ENCODE assay signal across 8 cellular contexts in the genomic region with DNA sequence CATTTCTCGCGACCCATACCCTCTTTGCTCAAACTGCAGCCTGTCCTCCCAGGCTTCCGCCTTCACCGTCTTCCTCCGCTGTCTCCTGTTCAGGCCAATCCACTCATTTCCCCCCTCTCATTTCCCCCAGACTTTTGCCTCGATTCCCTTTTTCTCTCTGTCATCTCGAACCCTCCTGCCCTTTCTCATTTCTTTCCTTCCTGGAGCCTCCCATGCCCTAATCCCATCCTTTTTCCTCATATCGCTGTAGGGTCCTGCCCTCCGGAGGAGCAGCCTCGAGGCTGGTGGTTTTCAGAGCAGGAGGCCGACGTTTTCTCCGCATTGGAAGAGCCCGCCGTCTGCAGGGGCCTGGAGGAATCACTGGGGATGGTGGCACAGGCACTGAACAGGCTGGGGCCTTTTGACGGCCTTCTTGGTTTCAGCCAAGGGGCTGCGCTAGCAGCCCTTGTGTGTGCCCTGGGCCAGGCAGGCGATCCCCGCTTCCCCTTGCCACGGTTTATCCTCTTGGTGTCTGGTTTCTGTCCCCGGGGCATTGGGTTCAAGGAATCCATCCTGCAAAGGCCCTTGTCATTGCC. TPM values are rescaled to one million over a fixed set of nuclear protein-coding genes. Genes with fewer than 3 reads are reported as not detected.
A peak's percentile ranks its signal among the peaks of the same experiment; 100 is the strongest.
DNase-seq lines count a peak whose midpoint lies in the region; ATAC-seq and TF ChIP-seq lines count a peak whose summit lies in the region.

No MANE protein-coding gene starts in this region.

- no peak for ATAC-seq in naive thymus-derived CD8-positive, alpha-beta T cell

- H3K27ac Mint-ChIP-seq in endothelial cell (ENCODE audit: unreplicated experiment), result peak overlapping the region; percentile 98
- peak overlapping the region; percentile 86 to 97 (median 94) for H3K27ac Mint-ChIP-seq in naive thymus-derived CD8-positive, alpha-beta T cell

- DNase-seq in NCI-H345 (lab: John Stamatoyannopoulos, UW), result peak; percentile 16
- no peak for DNase-seq in NCI-H345 treated with DMSO at 0.1 percent for 48 hours (lab: John Stamatoyannopoulos, UW; ENCODE audit: unreplicated experiment)
- peak; percentile 49 to 61 for DNase-seq in SHP77 (lab: John Stamatoyannopoulos, UW)
- DNase-seq in endothelial cell (ENCODE audit: low spot score), result peak; percentile 40
- no peak for DNase-seq in naive thymus-derived CD8-positive, alpha-beta T cell
- no peak for DNase-seq in C1 segment of cervical spinal cord (lab: John Stamatoyannopoulos, UW)
- no peak for DNase-seq in KG1 (lab: John Stamatoyannopoulos, UW)
- DNase-seq in activated CD8-positive, alpha-beta memory T cell treated with anti-CD3 and anti-CD28 coated beads, Interleukin-2, amount 50 U/mL, for 4 hours, result no peak

- H3K27me3 Mint-ChIP-seq in endothelial cell (ENCODE audit: unreplicated experiment), result peaks cover 11% of the 10 kb centered on the region
- no peaks in the 10 kb centered on the region for H3K27me3 Mint-ChIP-seq in naive thymus-derived CD8-positive, alpha-beta T cell

- no peaks in the 10 kb centered on the region for H3K9me3 Mint-ChIP-seq in endothelial cell (ENCODE audit: unreplicated experiment)
- H3K9me3 Mint-ChIP-seq in naive thymus-derived CD8-positive, alpha-beta T cell, result no peaks in the 10 kb centered on the region

- H3K36me3 Mint-ChIP-seq in endothelial cell (ENCODE audit: low read depth, unreplicated experiment), result peaks cover 22% of the 10 kb centered on the region
- peaks cover 0 to 41% (median 3%) of the 10 kb centered on the region in 3 donors for H3K36me3 Mint-ChIP-seq in naive thymus-derived CD8-positive, alpha-beta T cell

- POLR2A ChIA-PET in naive thymus-derived CD8-positive, alpha-beta T cell (lab: Charles Lee), result interaction anchor here (0.6 to 2.3 kb wide), 5 partner anchors 9 to 160 kb away, joined by 3 to 6 read pairs (median 4); partner anchors contain the start of gene RTN4RL1

- TF ChIP-seq CTCF in endothelial cell (IDR thresholded peaks at IDR 0.05; ENCODE audit: unreplicated experiment), result no peak

- H3K4me3 Mint-ChIP-seq in endothelial cell (ENCODE audit: unreplicated experiment), result peak overlapping the region; percentile 97
- H3K4me3 Mint-ChIP-seq in naive thymus-derived CD8-positive, alpha-beta T cell, result peak overlapping the region; percentile 85 to 97 (median 91)

- peaks cover 22% of the 10 kb centered on the region for H3K4me1 Mint-ChIP-seq in endothelial cell (ENCODE audit: unreplicated experiment)
- peaks cover 11 to 25% (median 23%) of the 10 kb centered on the region in 4 donors for H3K4me1 Mint-ChIP-seq in naive thymus-derived CD8-positive, alpha-beta T cell

RNA-seq across cellular contexts. Expression of gene OVCA2, which starts 0.6 kb away (rescaled TPM):
- total RNA-seq in endothelial cell (ENCODE audit: unreplicated experiment), result 32.7 TPM
- total RNA-seq in naive thymus-derived CD8-positive, alpha-beta T cell, result 10 to 100 TPM; 30.8 to 32.6 TPM
- polyA plus RNA-seq in naive thymus-derived CD8-positive, alpha-beta T cell, result 10 to 100 TPM; 43.9 to 49.1 (median 45.8) TPM

RNA-seq across cellular contexts. Expression of gene HIC1, which starts 12.5 kb away (rescaled TPM):
- 0.72 TPM for total RNA-seq in endothelial cell (ENCODE audit: unreplicated experiment)
- 1 to 10 TPM; 1.5 to 1.6 TPM for total RNA-seq in naive thymus-derived CD8-positive, alpha-beta T cell
- under 1 TPM in 2 of 3 donors, not detected in 1; 0.08 to 0.10 TPM for polyA plus RNA-seq in naive thymus-derived CD8-positive, alpha-beta T cell

RNA-seq across cellular contexts. Expression of gene DPH1, which starts 12.5 kb away (rescaled TPM):
- total RNA-seq in endothelial cell (ENCODE audit: unreplicated experiment), result 27.1 TPM
- total RNA-seq in naive thymus-derived CD8-positive, alpha-beta T cell, result 100 to 1,000 TPM; 124 TPM
- polyA plus RNA-seq in naive thymus-derived CD8-positive, alpha-beta T cell, result 10 to 100 TPM; 26.6 to 47.0 (median 35.5) TPM

RNA-seq across cellular contexts. Expression of gene RTN4RL1, which starts 17.3 kb away (rescaled TPM):
- total RNA-seq in endothelial cell (ENCODE audit: unreplicated experiment), result not detected
- total RNA-seq in naive thymus-derived CD8-positive, alpha-beta T cell, result under 1 TPM; 0.41 to 0.57 TPM
- under 1 TPM; 0.25 to 0.44 (median 0.35) TPM for polyA plus RNA-seq in naive thymus-derived CD8-positive, alpha-beta T cell

Comparison
In these comparisons a context has a peak if more than half of its experiments do, and no peak if none do; other contexts are left out.
1. DNase-seq: peak in NCI-H345 (single experiment), SHP77 (2 of 2) and endothelial cell (single experiment); none in NCI-H345 treated with DMSO at 0.1 percent for 48 hours (single experiment), naive thymus-derived CD8-positive, alpha-beta T cell (0 of 10), C1 segment of cervical spinal cord (0 of 14), KG1 (single experiment) and activated CD8-positive, alpha-beta memory T cell treated with anti-CD3 and anti-CD28 coated beads, Interleukin-2, amount 50 U/mL, for 4 hours (single experiment).